In the genomic region with DNA sequence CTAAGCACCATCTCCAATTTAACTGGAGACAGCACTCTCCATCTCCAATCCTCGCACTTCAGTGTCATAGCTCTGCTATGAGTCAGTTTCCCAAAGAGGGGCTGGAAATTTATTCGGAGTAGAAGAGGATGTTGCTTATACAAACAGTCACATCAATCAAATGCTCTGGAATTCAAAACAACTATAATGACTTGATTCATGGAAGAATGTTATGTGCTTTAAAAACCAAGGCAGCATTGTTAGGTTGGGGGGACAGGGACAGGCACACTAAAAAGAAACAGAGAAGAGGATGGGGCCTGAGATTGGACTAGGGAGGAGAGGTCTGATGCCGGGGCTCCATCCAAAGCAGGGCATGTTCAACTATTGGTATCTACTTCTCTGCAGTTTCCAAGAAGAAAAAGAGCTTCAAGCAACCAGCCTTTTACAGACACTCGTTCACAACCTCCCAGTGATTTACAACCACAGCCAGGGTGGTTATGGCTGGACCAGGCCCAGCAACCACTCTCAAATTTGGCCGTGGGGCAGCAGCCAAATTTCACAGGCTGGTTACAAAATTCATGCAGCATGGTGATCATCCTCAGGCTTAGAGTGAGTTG, we compare ENCODE assay signal across 13 cellular contexts.
DNase-seq lines count a peak whose midpoint lies in the region; ATAC-seq lines count a peak whose summit lies in the region.
"Had no signal": no experiment of that assay in that cellular context is flagged by ENCODE, and none has a peak within 500 bp of the region (broad histone marks: within the 10 kb centered on the region; RNA-seq: fewer than 3 reads in every experiment).

No MANE protein-coding gene starts in this region.

- in situ Hi-C loops in GM23248 (cut with MboI): no loop called here

- peaks cover 11% of the 10 kb centered on the region for H3K27me3 Mint-ChIP-seq in activated CD4-positive, alpha-beta T cell treated with anti-CD3 and anti-CD28 coated beads for 36 hours

- H3K36me3 Mint-ChIP-seq in activated CD4-positive, alpha-beta T cell treated with anti-CD3 and anti-CD28 coated beads for 36 hours (ENCODE audit: low read depth): no peaks in the 10 kb centered on the region
- H3K36me3 Mint-ChIP-seq: naive thymus-derived CD4-positive, alpha-beta T cell had no signal

- ATAC-seq in left ventricle myocardium superior: peak; percentile 74
- no peak for ATAC-seq in activated CD4-positive, alpha-beta T cell treated with anti-CD3 and anti-CD28 coated beads for 36 hours
- ATAC-seq in HG02981 (IDR thresholded peaks at IDR 0.05; ENCODE audit: unreplicated experiment): no peak
- no peak for ATAC-seq in HG03521 (IDR thresholded peaks at IDR 0.05; ENCODE audit: unreplicated experiment)
- ATAC-seq: naive thymus-derived CD4-positive, alpha-beta T cell had no signal

- H3K36me3 ChIP-seq in GM23248 (ENCODE audit: low read depth) (no peaks in the 10 kb centered on the region), adipocyte (ENCODE audit: control insufficient read depth, insufficient read depth, low read length, severe bottlenecking) (no peaks in the 10 kb centered on the region), skeletal muscle tissue (ENCODE audit: control insufficient read depth in 3 of 3, insufficient read depth in 3 of 3, low read length in 3 of 3) (no peaks in the 10 kb centered on the region)
- H3K36me3 ChIP-seq: stomach had no signal

- H3K4me1 ChIP-seq in GM23248 (ENCODE audit: insufficient read depth): peaks cover 32% of the 10 kb centered on the region
- peaks cover 43% of the 10 kb centered on the region for H3K4me1 ChIP-seq in adipocyte (ENCODE audit: control insufficient read depth, insufficient read depth, low read length)
- peaks cover 33 to 42% (median 34%) of the 10 kb centered on the region in 3 donors for H3K4me1 ChIP-seq in skeletal muscle tissue (ENCODE audit: control insufficient read depth in 3 of 3, insufficient read depth in 3 of 3, low read length in 3 of 3)

- H3K4me3 ChIP-seq in GM23248: peak overlapping the region; percentile 31
- no peak overlapping the region for H3K4me3 ChIP-seq in adipocyte (ENCODE audit: low read length)
- H3K4me3 ChIP-seq in skeletal muscle tissue (ENCODE audit: low read length in 3 of 3): peak overlapping the region in 2 of 3 donors; percentile 3 to 16
- H3K4me3 ChIP-seq: stomach had no signal

- no peak overlapping the region for H3K4me3 Mint-ChIP-seq in activated CD4-positive, alpha-beta T cell treated with anti-CD3 and anti-CD28 coated beads for 36 hours
- H3K4me3 Mint-ChIP-seq: activated CD4-positive, alpha-beta T cell treated with anti-CD3 and anti-CD28 coated beads, Interleukin-2, amount 10 ng/mL, durations not matched to agents 7 days and 5 days; IgD-negative memory B cell; naive thymus-derived CD4-positive, alpha-beta T cell had no signal

- no peaks in the 10 kb centered on the region for H3K9me2 ChIP-seq in GM23248 (ENCODE audit: insufficient read depth)

- no peaks in the 10 kb centered on the region for H3K9me3 ChIP-seq in GM23248 (ENCODE audit: low read depth)
- no peaks in the 10 kb centered on the region for H3K9me3 ChIP-seq in adipocyte (ENCODE audit: control insufficient read depth, low read length)
- H3K9me3 ChIP-seq in skeletal muscle tissue (ENCODE audit: control insufficient read depth in 3 of 3, low read length in 3 of 3): no peaks in the 10 kb centered on the region
- H3K9me3 ChIP-seq: stomach had no signal

- WGBS in GM23248 (ENCODE audit: low coverage in 1 of 2, low lambda C conversion rate in 2 of 2, missing lambda C conversion rate in 2 of 2), 2 experiments: 1 to 3% methylated on average over 5 of the region's 5 CpGs

- no peaks in the 10 kb centered on the region for H3K79me2 ChIP-seq in GM23248 (ENCODE audit: insufficient read depth)

- H3K9me3 Mint-ChIP-seq in activated CD4-positive, alpha-beta T cell treated with anti-CD3 and anti-CD28 coated beads for 36 hours (ENCODE audit: low read depth): no peaks in the 10 kb centered on the region
- H3K9me3 Mint-ChIP-seq: activated CD4-positive, alpha-beta T cell treated with anti-CD3 and anti-CD28 coated beads, Interleukin-2, amount 10 ng/mL, durations not matched to agents 7 days and 5 days; IgD-negative memory B cell; naive thymus-derived CD4-positive, alpha-beta T cell had no signal

- DNase-seq in GM23248 (peak; percentile 75), adipocyte (ENCODE audit: low read depth) (peak; percentile 59), left ventricle myocardium superior (peak; percentile 41)
- no peak for DNase-seq in activated T-cell treated with anti-CD3 and anti-CD28 coated beads, Interleukin-2, amount 50 U/mL, for 48 hours
- no peak for DNase-seq in activated CD4-positive, alpha-beta T cell treated with anti-CD3 and anti-CD28 coated beads for 36 hours
- DNase-seq: activated CD4-positive, alpha-beta T cell treated with anti-CD3 and anti-CD28 coated beads, Interleukin-2, amount 10 ng/mL, durations not matched to agents 7 days and 5 days; activated naive CD4-positive, alpha-beta T cell treated with Interleukin-2 at 50 U/mL for 16 hours; naive thymus-derived CD4-positive, alpha-beta T cell; stomach had no signal

- H3K27me3 ChIP-seq in GM23248 (replicated peaks; ENCODE audit: insufficient read depth): no peaks in the 10 kb centered on the region
- no peaks in the 10 kb centered on the region for H3K27me3 ChIP-seq in adipocyte (replicated peaks; ENCODE audit: control insufficient read depth, insufficient read depth, low read length)
- no peaks in the 10 kb centered on the region for H3K27me3 ChIP-seq in skeletal muscle tissue (ENCODE audit: control insufficient read depth in 3 of 3, insufficient read depth in 3 of 3, low read length in 3 of 3)
- H3K27me3 ChIP-seq: stomach had no signal

- intact Hi-C loops in left ventricle myocardium superior (cut with micrococcal nuclease): no loop called here
- intact Hi-C loops in activated CD4-positive, alpha-beta T cell treated with anti-CD3 and anti-CD28 coated beads for 36 hours (cut with DNase I, micrococcal nuclease): no loop called here

- peaks cover 26% of the 10 kb centered on the region for H3F3A ChIP-seq in GM23248 (ENCODE audit: insufficient read depth)

- H3K27ac Mint-ChIP-seq in activated CD4-positive, alpha-beta T cell treated with anti-CD3 and anti-CD28 coated beads for 36 hours: no peak overlapping the region
- H3K27ac Mint-ChIP-seq: activated CD4-positive, alpha-beta T cell treated with anti-CD3 and anti-CD28 coated beads, Interleukin-2, amount 10 ng/mL, durations not matched to agents 7 days and 5 days; IgD-negative memory B cell; naive thymus-derived CD4-positive, alpha-beta T cell had no signal

- H3K9ac ChIP-seq in GM23248 (no peak overlapping the region), adipocyte (ENCODE audit: low read length) (peak overlapping the region; percentile 39), skeletal muscle tissue (ENCODE audit: low read depth in 1 of 3, low read length in 3 of 3) (peak overlapping the region in 1 of 3 donors; percentile 17)

- CTCF ChIA-PET in activated CD4-positive, alpha-beta T cell treated with anti-CD3 and anti-CD28 coated beads for 36 hours (lab: Charles Lee): no interaction called here

- no peaks in the 10 kb centered on the region for H4K20me1 ChIP-seq in GM23248 (ENCODE audit: insufficient read depth)

- POLR2A ChIA-PET in activated CD4-positive, alpha-beta T cell treated with anti-CD3 and anti-CD28 coated beads for 36 hours (lab: Charles Lee): no interaction called here

- H3K27ac ChIP-seq in GM23248: peak overlapping the region; percentile 29
- H3K27ac ChIP-seq in skeletal muscle tissue (ENCODE audit: low read depth, low read length): peak overlapping the region; percentile 93

- H3K4me2 ChIP-seq in GM23248 (ENCODE audit: unreplicated experiment): peak overlapping the region; percentile 70

- H2AFZ ChIP-seq in GM23248: peak overlapping the region; percentile 10; the same call in 1 of the 2 replicates

- H3K4me1 Mint-ChIP-seq in activated CD4-positive, alpha-beta T cell treated with anti-CD3 and anti-CD28 coated beads for 36 hours: no peaks in the 10 kb centered on the region
- H3K4me1 Mint-ChIP-seq: activated CD4-positive, alpha-beta T cell treated with anti-CD3 and anti-CD28 coated beads, Interleukin-2, amount 10 ng/mL, durations not matched to agents 7 days and 5 days; IgD-negative memory B cell had no signal

Comparison
In these comparisons a context has a peak if more than half of its experiments do, and no peak if none do; other contexts are left out.
1. DNase-seq: peak in GM23248 (single experiment), adipocyte (single experiment) and left ventricle myocardium superior (single experiment); none in activated T-cell treated with anti-CD3 and anti-CD28 coated beads, Interleukin-2, amount 50 U/mL, for 48 hours (0 of 2) and activated CD4-positive, alpha-beta T cell treated with anti-CD3 and anti-CD28 coated beads for 36 hours (single experiment).